In genomic region chr18:12278765-12279682, GRCh38 we compare ENCODE assay signal across 1 cellular context.
TF ChIP-seq lines count a peak whose summit lies in the region.

No MANE protein-coding gene starts in this region.

TF ChIP-seq in HepG2, 621 proteins besides CTCF, POLR2A, EP300 and RAD21 (continued from another document and continues in another):
- no peak; the same call in 1 of the 2 replicates for TF ChIP-seq ZHX1 (CRISPR knock-in tag; IDR thresholded peaks at IDR 0.05; ENCODE audit: low read depth)
- peak; percentile 56 for TF ChIP-seq ZFY (CRISPR knock-in tag; IDR thresholded peaks at IDR 0.05)
- no peak for TF ChIP-seq CREBL2 (CRISPR knock-in tag; IDR thresholded peaks at IDR 0.05; ENCODE audit: borderline replicate concordance)
- TF ChIP-seq MTA1 (CRISPR knock-in tag; IDR thresholded peaks at IDR 0.05; ENCODE audit: borderline replicate concordance) = no peak
- no peak for TF ChIP-seq ZNF557 (CRISPR knock-in tag; IDR thresholded peaks at IDR 0.05)
- TF ChIP-seq ZFP62 (CRISPR knock-in tag; IDR thresholded peaks at IDR 0.05) = no peak
- no peak for TF ChIP-seq ZEB1 (IDR thresholded peaks at IDR 0.05; ENCODE audit: insufficient replicate concordance, low read depth)
- TF ChIP-seq NFE2L1 (CRISPR knock-in tag; IDR thresholded peaks at IDR 0.05; ENCODE audit: borderline replicate concordance) = no peak
- no peak for TF ChIP-seq ZNF343 (CRISPR knock-in tag; IDR thresholded peaks at IDR 0.05)
- no peak for TF ChIP-seq ZBTB33 (CRISPR knock-in tag; IDR thresholded peaks at IDR 0.05)
- peak; percentile 53 for TF ChIP-seq PHF5A (CRISPR knock-in tag; IDR thresholded peaks at IDR 0.05; ENCODE audit: low read depth, unreplicated experiment)
- no peak for TF ChIP-seq HINFP (CRISPR knock-in tag; IDR thresholded peaks at IDR 0.05; ENCODE audit: low read depth)
- no peak for TF ChIP-seq TCF7L2 (IDR thresholded peaks at IDR 0.05; ENCODE audit: low read depth, low read length)
- TF ChIP-seq ZNF335 (CRISPR knock-in tag; IDR thresholded peaks at IDR 0.05) = peak; percentile 50
- no peak for TF ChIP-seq ZNF251 (CRISPR knock-in tag; IDR thresholded peaks at IDR 0.05)
- no peak for TF ChIP-seq PITX1 (CRISPR knock-in tag; IDR thresholded peaks at IDR 0.05)
- no peak for TF ChIP-seq TIGD3 (CRISPR knock-in tag; IDR thresholded peaks at IDR 0.05; ENCODE audit: borderline replicate concordance)
- 0 out of 2 replicates have a peak, but pooled peaks have one; percentile 36 for TF ChIP-seq ZBED4 (CRISPR knock-in tag; IDR thresholded peaks at IDR 0.05; ENCODE audit: borderline replicate concordance)
- no peak for TF ChIP-seq FOXM1 (CRISPR knock-in tag; IDR thresholded peaks at IDR 0.05)
- TF ChIP-seq ZFP82 (CRISPR knock-in tag; IDR thresholded peaks at IDR 0.05; ENCODE audit: borderline replicate concordance) = no peak
- peak; percentile 69 for TF ChIP-seq ZFX (CRISPR knock-in tag; IDR thresholded peaks at IDR 0.05; ENCODE audit: low read depth)
- no peak for TF ChIP-seq ZNF256 (CRISPR knock-in tag; conservative IDR thresholded peaks at IDR 0.05)
- TF ChIP-seq KLF9 (CRISPR knock-in tag; IDR thresholded peaks at IDR 0.05; ENCODE audit: low read depth) = no peak
- no peak for TF ChIP-seq ZFP41 (CRISPR knock-in tag; IDR thresholded peaks at IDR 0.05; ENCODE audit: borderline replicate concordance)
- TF ChIP-seq BCL3 (CRISPR knock-in tag; IDR thresholded peaks at IDR 0.05) = no peak; the same call in 1 of the 2 replicates
- TF ChIP-seq MXD4 (CRISPR knock-in tag; IDR thresholded peaks at IDR 0.05) = no peak
- TF ChIP-seq PLSCR1 (CRISPR knock-in tag; IDR thresholded peaks at IDR 0.05; ENCODE audit: borderline replicate concordance) = no peak
- TF ChIP-seq ZNF629 (CRISPR knock-in tag; conservative IDR thresholded peaks at IDR 0.05) = no peak
- no peak for TF ChIP-seq SRSF4 (IDR thresholded peaks at IDR 0.05; ENCODE audit: low read depth, low read length, poor library complexity, severe bottlenecking)
- no peak for TF ChIP-seq NAIF1 (CRISPR knock-in tag; IDR thresholded peaks at IDR 0.05; ENCODE audit: borderline replicate concordance)
- TF ChIP-seq CREB3 (CRISPR knock-in tag; IDR thresholded peaks at IDR 0.05) = no peak
- no peak for TF ChIP-seq AGO1 (IDR thresholded peaks at IDR 0.05; ENCODE audit: low read depth, low read length, poor library complexity, severe bottlenecking)
- TF ChIP-seq BRF2 (CRISPR knock-in tag; IDR thresholded peaks at IDR 0.05) = no peak
- TF ChIP-seq ZNF24 (IDR thresholded peaks at IDR 0.05) = no peak
- TF ChIP-seq ZNF552 (CRISPR knock-in tag; IDR thresholded peaks at IDR 0.05; ENCODE audit: borderline replicate concordance) = no peak
- no peak for TF ChIP-seq MAFF (IDR thresholded peaks at IDR 0.05; ENCODE audit: low read depth, low read length)
